In the genomic region with DNA sequence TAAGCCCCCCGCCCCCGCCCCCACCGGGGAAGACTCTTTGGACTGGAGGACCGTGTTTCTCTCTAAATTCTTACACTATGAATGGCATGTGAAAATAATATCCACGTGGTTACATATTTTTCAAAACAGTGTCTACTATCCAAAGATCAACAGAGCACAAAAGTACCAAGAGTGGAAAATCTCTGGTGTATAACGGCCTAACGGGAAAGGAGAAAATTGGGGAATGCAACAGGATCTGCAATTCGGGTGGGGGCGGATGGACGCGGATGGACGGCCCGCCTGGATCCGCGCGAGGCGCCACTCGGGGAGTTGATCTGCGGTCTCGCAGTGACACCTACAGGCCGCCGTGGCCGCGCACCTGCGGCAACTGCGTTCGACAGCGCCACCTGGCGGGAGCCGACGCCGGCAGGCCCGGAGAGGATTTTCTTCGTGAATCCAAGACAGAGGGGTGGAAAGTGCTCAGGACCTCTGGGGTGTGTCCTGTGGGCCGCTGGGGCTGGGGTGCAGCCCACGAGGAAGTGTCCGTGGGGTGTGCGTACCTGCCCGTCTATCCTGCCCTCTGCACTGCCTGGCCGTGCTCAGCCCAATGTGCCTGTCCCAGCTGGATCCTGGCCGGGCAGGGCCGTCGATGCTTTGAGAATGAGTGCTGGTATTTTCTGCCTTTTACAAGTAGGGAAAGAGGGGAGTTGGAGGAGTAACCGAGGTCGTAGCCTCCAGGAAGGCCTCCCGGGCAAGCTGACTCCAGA, we compare ENCODE assay signal across 8 cellular contexts. TPM values are rescaled to one million over a fixed set of nuclear protein-coding genes. Genes with fewer than 3 reads are reported as not detected.
A peak's percentile ranks its signal among the peaks of the same experiment; 100 is the strongest.
DNase-seq lines count a peak whose midpoint lies in the region; ATAC-seq and TF ChIP-seq lines count a peak whose summit lies in the region.

No MANE protein-coding gene starts in this region.

- peak; percentile 42 for ATAC-seq in HG03378 (IDR thresholded peaks at IDR 0.05; ENCODE audit: unreplicated experiment)

- peak; percentile 45 for DNase-seq in A172 (ENCODE audit: low spot score)
- DNase-seq in GM13976 (ENCODE audit: low spot score) = peak; percentile 95
- peak; percentile 39 for DNase-seq in NOMO-1 treated with dmso at 0.1 percent for 144 hours (lab: John Stamatoyannopoulos, UW; ENCODE audit: unreplicated experiment)
- peak; percentile 91 for DNase-seq in activated CD8-positive, alpha-beta memory T cell treated with anti-CD3 and anti-CD28 coated beads, Interleukin-2, amount 50 U/mL, for 4 hours
- DNase-seq in epidermal melanocyte (ENCODE audit: insufficient read length, low spot score) = peak; percentile 91
- peak; percentile 67 for DNase-seq in myocyte (ENCODE audit: low read depth)
- peak; percentile 78 for DNase-seq in stimulated activated CD8-positive, alpha-beta memory T cell treated with anti-CD3 and anti-CD28 coated beads, Interleukin-7, amount 100 ng/mL, for 24 hours (ENCODE audit: low read depth)

- in situ Hi-C loops in GM13976 (cut with MboI; ENCODE audit: low sequenced_read_pairs, unreplicated experiment) = no loop called here

- TF ChIP-seq CTCF in GM13976 (IDR thresholded peaks at IDR 0.05; ENCODE audit: borderline replicate concordance, control extremely low read depth, extremely low read depth, insufficient read depth, missing control alignments) = peak; percentile 100

RNA-seq across cellular contexts. Expression of gene ANKRD60, which starts 18.6 kb away (rescaled TPM):
- not detected in 2 replicates for total RNA-seq in A172 (2014; rRNA removed; shearing (Covaris generic))
- total RNA-seq in myocyte = not detected in 2 replicates
- polyA plus RNA-seq in myocyte (2012) = not detected

Comparison
In these comparisons a context has a peak if more than half of its experiments do, and no peak if none do; other contexts are left out.
1. Peak in every context shown above with its lines: DNase-seq and ATAC-seq.
2. DNase-seq: peak in every context shown above with its lines; median percentile 95 in GM13976; 91 in activated CD8-positive, alpha-beta memory T cell treated with anti-CD3 and anti-CD28 coated beads, Interleukin-2, amount 50 U/mL, for 4 hours; 91 in epidermal melanocyte; 78 in stimulated activated CD8-positive, alpha-beta memory T cell treated with anti-CD3 and anti-CD28 coated beads, Interleukin-7, amount 100 ng/mL, for 24 hours; 67 in myocyte; 45 in A172; 39 in NOMO-1 treated with dmso at 0.1 percent for 144 hours.